15 cellular contexts compared by ENCODE assay signal in the genomic region with DNA sequence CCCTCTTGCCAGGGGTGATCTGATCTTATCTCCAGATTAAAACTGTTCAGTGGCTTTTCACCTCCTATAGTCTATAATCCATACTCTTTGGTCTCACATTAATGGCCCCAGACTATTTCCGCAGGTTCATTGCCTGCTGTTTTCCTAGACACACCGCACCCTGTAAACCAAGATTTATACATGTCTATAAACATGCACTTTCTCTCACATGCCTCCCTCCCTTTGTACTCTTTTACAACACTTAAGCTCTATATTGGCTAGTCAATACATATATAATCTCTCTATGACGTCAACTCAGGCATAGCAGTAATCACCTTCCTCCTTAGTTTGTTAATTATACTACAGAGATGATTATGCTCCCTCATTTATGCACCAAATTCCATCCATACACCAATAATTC.
DNase-seq lines count a peak whose midpoint lies in the region; ATAC-seq, FAIRE-seq and TF ChIP-seq lines count a peak whose summit lies in the region.
"Had no signal": no experiment of that assay in that cellular context is flagged by ENCODE, and none has a peak within 500 bp of the region (broad histone marks: within the 10 kb centered on the region; RNA-seq: fewer than 3 reads in every experiment).

No MANE protein-coding gene starts in this region.

- H3K9me3 ChIP-seq in mucosa of descending colon: no peaks in the 10 kb centered on the region

- intact Hi-C loops in mucosa of descending colon (cut with DNase I, micrococcal nuclease): no loop called here

- H3K27me3 Mint-ChIP-seq in progenitor cell of endocrine pancreas: no peaks in the 10 kb centered on the region
- H3K27me3 Mint-ChIP-seq: CD4-positive, alpha-beta T cell had no signal

- peaks cover 2% of the 10 kb centered on the region for H3K36me3 Mint-ChIP-seq in progenitor cell of endocrine pancreas (ENCODE audit: insufficient read depth)

- H3K9me3 Mint-ChIP-seq in progenitor cell of endocrine pancreas (ENCODE audit: low read depth): peaks cover 5% of the 10 kb centered on the region
- H3K9me3 Mint-ChIP-seq: CD4-positive, alpha-beta T cell had no signal

- no peaks in the 10 kb centered on the region for H3K4me1 Mint-ChIP-seq in progenitor cell of endocrine pancreas (ENCODE audit: low read depth)
- H3K4me1 Mint-ChIP-seq: H9 had no signal

- peak; percentile 90 for FAIRE-seq in colon (lab: Jason Lieb, UNC)
- FAIRE-seq: A204.1, H1 had no signal

- peak overlapping the region; percentile 37 for H3K27ac Mint-ChIP-seq in progenitor cell of endocrine pancreas
- H3K27ac Mint-ChIP-seq: CD4-positive, alpha-beta T cell; H9 had no signal

- no peak for TF ChIP-seq CTCF in mucosa of descending colon (IDR thresholded peaks at IDR 0.05)
- no peak for TF ChIP-seq CTCF in progenitor cell of endocrine pancreas (IDR thresholded peaks at IDR 0.05; ENCODE audit: unreplicated experiment)

- H3K4me1 ChIP-seq in mucosa of descending colon (ENCODE audit: low read depth): no peaks in the 10 kb centered on the region

- no peaks in the 10 kb centered on the region for H3K36me3 ChIP-seq in mucosa of descending colon (ENCODE audit: low read depth)

- peak; percentile 99 for ATAC-seq in mucosa of descending colon
- ATAC-seq in HG02571 (IDR thresholded peaks at IDR 0.05; ENCODE audit: unreplicated experiment): no peak

- DNase-seq in mucosa of descending colon (peak in 1 of 3 donors; percentile 66), progenitor cell of endocrine pancreas (ENCODE audit: low spot score, unreplicated experiment) (no peak), COR-L47 (lab: John Stamatoyannopoulos, UW) (no peak), AML-193 (lab: John Stamatoyannopoulos, UW) (no peak)
- DNase-seq: ACHN; CD4-positive, alpha-beta T cell; DMS153; DMS79; GDM1; H9; KG1 had no signal

- no peak overlapping the region for H3K4me3 ChIP-seq in mucosa of descending colon

- no peak overlapping the region for H3K4me3 Mint-ChIP-seq in progenitor cell of endocrine pancreas (ENCODE audit: low read depth)
- H3K4me3 Mint-ChIP-seq: CD4-positive, alpha-beta T cell; H9 had no signal
